ENCODE assay signal across 14 cellular contexts in the genomic region with DNA sequence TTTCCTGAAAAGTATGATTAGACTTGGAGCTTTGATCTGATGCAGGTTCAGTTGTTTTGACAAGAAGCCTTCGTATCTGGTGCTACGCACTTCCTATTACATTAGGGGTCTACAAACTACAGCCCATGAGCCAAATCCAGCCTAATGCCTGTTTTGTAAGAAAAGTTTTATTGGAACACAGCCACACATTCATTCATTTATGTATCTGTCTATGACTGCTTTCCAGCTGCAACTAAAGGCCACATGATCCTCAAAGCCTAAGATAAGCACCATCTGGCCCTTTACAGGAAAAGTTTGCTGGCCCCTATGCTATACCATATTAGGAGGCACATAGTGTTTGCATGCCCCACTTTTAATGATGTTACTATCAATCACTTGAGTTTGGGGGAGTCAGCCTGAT. TPM values are rescaled to one million over a fixed set of nuclear protein-coding genes. Genes with fewer than 3 reads are reported as not detected.
DNase-seq lines count a peak whose midpoint lies in the region; ATAC-seq, FAIRE-seq and TF ChIP-seq lines count a peak whose summit lies in the region.
"Had no signal": no experiment of that assay in that cellular context is flagged by ENCODE, and none has a peak within 500 bp of the region (broad histone marks: within the 10 kb centered on the region; RNA-seq: fewer than 3 reads in every experiment).

No MANE protein-coding gene starts in this region.

- 73% methylated on average over 2 of the region's 2 CpGs; no CpG with 5 or more reads in 1 of the 2 experiments for WGBS in H1 (ENCODE audit: extremely low coverage in 1 of 2, insufficient coverage in 1 of 2, insufficient read length in 1 of 2, insufficient replicate concordance in 2 of 2, low coverage in 1 of 2, low lambda C conversion rate in 2 of 2, missing lambda C conversion rate in 1 of 2), 2 experiments

- peak overlapping the region; percentile 89 for H2AK5ac ChIP-seq in H1 (ENCODE audit: low read depth, low read length)

- peak; percentile 95 for DNase-seq in DMS 273 (lab: John Stamatoyannopoulos, UW; ENCODE audit: unreplicated experiment)
- DNase-seq in NCI-H82 treated with DMSO at 0.1 percent for 48 hours (lab: John Stamatoyannopoulos, UW; ENCODE audit: unreplicated experiment), result peak; percentile 48
- DNase-seq in H1 (ENCODE audit: low read depth in 1 of 2, low spot score in 2 of 2), result no peak
- no peak for DNase-seq in natural killer cell
- DNase-seq in DMS153 (lab: John Stamatoyannopoulos, UW), result no peak
- no peak for DNase-seq in kidney glomerular epithelial cell (lab: John Stamatoyannopoulos, UW)
- DNase-seq in ureter (ENCODE audit: low spot score), result no peak
- no peak for DNase-seq in omental fat pad (ENCODE audit: low spot score)
- DNase-seq: C1 segment of cervical spinal cord; effector CD8-positive, alpha-beta T cell; NCI-H2081; small intestine; SW 1271 had no signal

- no peaks in the 10 kb centered on the region for H3K9me3 Mint-ChIP-seq in natural killer cell
- H3K9me3 Mint-ChIP-seq: stimulated activated naive CD8-positive, alpha-beta T cell treated with anti-CD3 and anti-CD28 coated beads, Interleukin-15, Interleukin-2, amounts not matched to agents 100 ng/mL and 50 ng/mL, for 24 hours had no signal

- peak overlapping the region; percentile 47 to 73 for H3K27ac Mint-ChIP-seq in natural killer cell
- H3K27ac Mint-ChIP-seq: stimulated activated naive CD8-positive, alpha-beta T cell treated with anti-CD3 and anti-CD28 coated beads, Interleukin-15, Interleukin-2, amounts not matched to agents 100 ng/mL and 50 ng/mL, for 24 hours had no signal

- H2BK20ac ChIP-seq in H1 (ENCODE audit: low read length), result no peak overlapping the region

- peak; percentile 58 for FAIRE-seq in H1 (lab: Jason Lieb, UNC)
- FAIRE-seq: small intestine had no signal

- no peaks in the 10 kb centered on the region for H3K36me3 Mint-ChIP-seq in natural killer cell

- H3K79me1 ChIP-seq in H1 (ENCODE audit: low read depth, low read length), result no peaks in the 10 kb centered on the region; the same call in 1 of the 2 replicates

- ATAC-seq in natural killer cell (no peak), omental fat pad (ENCODE audit: low FRiP score) (no peak)

- no peak for TF ChIP-seq POLR2A in H1 (IDR thresholded peaks at IDR 0.05; ENCODE audit: control extremely low read depth in 1 of 2, low read depth in 2 of 2, low read length in 2 of 2)

- H3K23ac ChIP-seq in H1 (ENCODE audit: insufficient read length), result no peak overlapping the region

- 0 out of 2 replicates have a peak overlapping the region, but pooled peaks have one; percentile 42 for H3K27ac ChIP-seq in H1 (ENCODE audit: low read depth, low read length)

- no peak overlapping the region for H3K4ac ChIP-seq in H1 (replicated peaks; ENCODE audit: insufficient read length, low read depth, low read length)

- H3K4me3 ChIP-seq in H1 (ENCODE audit: extremely low read depth in 1 of 4, insufficient read depth in 2 of 4, low read depth in 3 of 4, low read length in 4 of 4), result 0 out of 8 replicates have a peak overlapping the region, but pooled peaks of 1 of the 4 experiments have one; percentile 2

- no peak overlapping the region for H2AFZ ChIP-seq in H1 (ENCODE audit: low read length)

- no peak for TF ChIP-seq RAD21 in H1 (IDR thresholded peaks at IDR 0.05 in 1 of 2, conservative IDR thresholded peaks at IDR 0.05 in 1 of 2; ENCODE audit: low read depth in 2 of 2, low read length in 2 of 2)

- H2BK5ac ChIP-seq in H1 (ENCODE audit: low read depth, low read length), result no peak overlapping the region

- H3K14ac ChIP-seq in H1 (ENCODE audit: insufficient read length), result no peak overlapping the region

- peaks cover 42 to 51% of the 10 kb centered on the region in 2 donors for H3K4me1 Mint-ChIP-seq in natural killer cell

- intact Hi-C loops in natural killer cell (cut with micrococcal nuclease), result no loop called here

- no peak overlapping the region for H4K91ac ChIP-seq in H1 (replicated peaks; ENCODE audit: insufficient read length, low read length)

- H2BK12ac ChIP-seq in H1 (ENCODE audit: low read depth, low read length), result no peak overlapping the region; the same call in 1 of the 2 replicates

- POLR2A ChIA-PET in H1 (lab: Charles Lee; ENCODE audit: partially characterized antibody), result no interaction called here

- no peak for TF ChIP-seq EP300 in H1 (IDR thresholded peaks at IDR 0.05; ENCODE audit: borderline replicate concordance in 1 of 2, low read depth in 2 of 2, low read length in 2 of 2)

- H3K23me2 ChIP-seq in H1 (ENCODE audit: low read depth, low read length), result no peaks in the 10 kb centered on the region

- no peaks in the 10 kb centered on the region for H3K9me3 ChIP-seq in H1 (ENCODE audit: insufficient read depth in 2 of 2, low read depth in 1 of 2, low read length in 1 of 2)

- no peak overlapping the region for H2BK120ac ChIP-seq in H1 (replicated peaks; ENCODE audit: low read depth, low read length)

- no peak overlapping the region for H3K4me3 Mint-ChIP-seq in natural killer cell
- H3K4me3 Mint-ChIP-seq: stimulated activated naive CD8-positive, alpha-beta T cell treated with anti-CD3 and anti-CD28 coated beads, Interleukin-15, Interleukin-2, amounts not matched to agents 100 ng/mL and 50 ng/mL, for 24 hours had no signal

- no peak overlapping the region for H3K56ac ChIP-seq in H1 (replicated peaks; ENCODE audit: insufficient read length, low read depth, low read length)

- no peaks in the 10 kb centered on the region for H4K20me1 ChIP-seq in H1 (replicated peaks in 1 of 2; ENCODE audit: control insufficient read depth in 1 of 2, insufficient read depth in 2 of 2, low read length in 2 of 2)

- no peak overlapping the region for H2BK15ac ChIP-seq in H1 (ENCODE audit: low read length)

- TF ChIP-seq CTCF in H1 (IDR thresholded peaks at IDR 0.05; ENCODE audit: control extremely low read depth in 1 of 3, insufficient read depth in 1 of 3, low read depth in 1 of 3, low read length in 3 of 3) (no peak), natural killer cell (IDR thresholded peaks at IDR 0.05) (no peak), omental fat pad (IDR thresholded peaks at IDR 0.05) (no peak)

- H3K4me1 ChIP-seq in H1 (replicated peaks in 1 of 4; ENCODE audit: control insufficient read depth in 3 of 4, insufficient read depth in 4 of 4, low read length in 3 of 4), result peaks cover 4 to 13% (median 8%) of the 10 kb centered on the region in 4 experiments; a peak in 6 of 7 replicates

- peaks cover 0 to 43% of the 10 kb centered on the region in 2 experiments; a peak in 3 of 4 replicates for H3K79me2 ChIP-seq in H1 (ENCODE audit: control insufficient read depth in 1 of 2, insufficient read depth in 2 of 2, low read length in 2 of 2)

- H4K8ac ChIP-seq in H1 (ENCODE audit: extremely low read depth, insufficient read depth, low read length), result no peak overlapping the region

- CTCF ChIA-PET in H1 (lab: Charles Lee; ENCODE audit: partially characterized antibody), result interaction anchor here (1.1 to 1.2 kb wide), 2 partner anchors 68 to 72 kb away, joined by 3 to 5 read pairs; no protein-coding TSS in a partner anchor

- no peak overlapping the region; a peak in 1 of 4 replicates for H3K4me2 ChIP-seq in H1 (ENCODE audit: insufficient read depth in 1 of 2, low read depth in 2 of 2, low read length in 2 of 2)

- no peaks in the 10 kb centered on the region for H3K27me3 ChIP-seq in H1 (replicated peaks in 1 of 4; ENCODE audit: control insufficient read depth in 3 of 4, extremely low read depth in 1 of 4, insufficient read depth in 3 of 4, low read length in 3 of 4)

- no peaks in the 10 kb centered on the region for H3K27me3 Mint-ChIP-seq in natural killer cell (ENCODE audit: low read depth in 2 of 2)
- H3K27me3 Mint-ChIP-seq: stimulated activated naive CD8-positive, alpha-beta T cell treated with anti-CD3 and anti-CD28 coated beads, Interleukin-15, Interleukin-2, amounts not matched to agents 100 ng/mL and 50 ng/mL, for 24 hours had no signal

- H4K5ac ChIP-seq in H1 (ENCODE audit: insufficient read length, low read depth, low read length), result no peak overlapping the region

- H3K18ac ChIP-seq in H1 (ENCODE audit: extremely low read depth, low read length), result no peak overlapping the region

- H3K36me3 ChIP-seq in H1 (ENCODE audit: control insufficient read depth in 2 of 4, insufficient read depth in 4 of 4, low read length in 3 of 4), result no peaks in the 10 kb centered on the region

- H3K9ac ChIP-seq in H1 (replicated peaks in 1 of 4; ENCODE audit: extremely low read depth in 1 of 4, low read depth in 3 of 4, low read length in 3 of 4), result no peak overlapping the region

TF ChIP-seq in H1, 55 proteins besides CTCF, POLR2A, EP300 and RAD21 (continues in another document):
- no peak for TF ChIP-seq CBX8 (IDR thresholded peaks at IDR 0.05; ENCODE audit: borderline replicate concordance, low read depth, low read length)
- no peak for TF ChIP-seq SAP30 (IDR thresholded peaks at IDR 0.05; ENCODE audit: insufficient read depth, insufficient replicate concordance, low read length)
- no peak for TF ChIP-seq SIRT6 (IDR thresholded peaks at IDR 0.05; ENCODE audit: low read length)
- TF ChIP-seq YY1 (IDR thresholded peaks at IDR 0.05; ENCODE audit: low read depth, low read length), result no peak
- TF ChIP-seq ASH2L (IDR thresholded peaks at IDR 0.05; ENCODE audit: low read length), result no peak
- no peak for TF ChIP-seq SP4 (IDR thresholded peaks at IDR 0.05; ENCODE audit: low read length)
- TF ChIP-seq EGR1 (IDR thresholded peaks at IDR 0.05; ENCODE audit: borderline replicate concordance, low read depth, low read length), result no peak
- no peak for TF ChIP-seq CREB1 (IDR thresholded peaks at IDR 0.05)
- TF ChIP-seq HDAC6 (IDR thresholded peaks at IDR 0.05; ENCODE audit: low read depth, low read length), result no peak
- TF ChIP-seq NANOG (IDR thresholded peaks at IDR 0.05; ENCODE audit: insufficient read depth, low read depth, low read length, poor library complexity, severe bottlenecking), result no peak
- TF ChIP-seq RBBP5 (IDR thresholded peaks at IDR 0.05; ENCODE audit: borderline replicate concordance, low read depth, low read length), result no peak
- no peak for TF ChIP-seq TEAD4 (IDR thresholded peaks at IDR 0.05; ENCODE audit: low read depth, low read length)
- no peak for TF ChIP-seq RFX5 (IDR thresholded peaks at IDR 0.05; ENCODE audit: borderline replicate concordance, low read depth, low read length)

RNA-seq across cellular contexts. Expression of a gene that starts 26.0 kb away (rescaled TPM):
- total RNA-seq in H1 (2021; fragmentation: NEBNext Ultra II Directional; extraction: Animal tissue kit (Norgen Biotek cat#: 25700)), result 22.7 and 22.8 TPM in 2 replicates
- 3.3 and 5.8 TPM in 2 replicates for polyA plus RNA-seq in H1 (2011; rRNA removed)
- 5.4 TPM for polyA plus RNA-seq in H1 (2011; cell fraction: cytosol; rRNA removed)
- 4.2 TPM for polyA plus RNA-seq in H1 (2011; cell fraction: nucleus; rRNA removed)
- 13.0 to 21.6 TPM (median 15.6 TPM) in 4 replicates for polyA plus RNA-seq in H1 (2012, experiment 1 of 2)
- 0.98 TPM for polyA plus RNA-seq in H1 (2012, experiment 2 of 2)
- 22.0 TPM for polyA plus RNA-seq in H1 (2013, experiment 1 of 2)
- polyA plus RNA-seq in H1 (2013, experiment 2 of 2), result 25.2 TPM
- polyA minus RNA-seq in H1 (2011; rRNA and poly(A)+ RNA removed), result 9.5 and 23.6 TPM in 2 replicates
- polyA minus RNA-seq in H1 (2011; cell fraction: cytosol; rRNA and poly(A)+ RNA removed), result 8.9 TPM
- polyA minus RNA-seq in H1 (2011; cell fraction: nucleus; rRNA and poly(A)+ RNA removed), result 16.7 TPM
- total RNA-seq in natural killer cell (10 to 100 TPM; 29.9 to 43.7 (median 33.4) TPM), ureter (30.2 TPM), omental fat pad (10 to 100 TPM; 15.9 to 41.6 (median 21.5) TPM)

Comparison
In these comparisons a context has a peak if more than half of its experiments do, and no peak if none do; other contexts are left out.
1. DNase-seq: peak in DMS 273 (single experiment) and NCI-H82 treated with DMSO at 0.1 percent for 48 hours (single experiment); none in H1 (0 of 2), natural killer cell (single experiment), DMS153 (single experiment), kidney glomerular epithelial cell (single experiment), ureter (single experiment) and omental fat pad (single experiment).